ENCODE assay signal across 12 cellular contexts in the genomic region with DNA sequence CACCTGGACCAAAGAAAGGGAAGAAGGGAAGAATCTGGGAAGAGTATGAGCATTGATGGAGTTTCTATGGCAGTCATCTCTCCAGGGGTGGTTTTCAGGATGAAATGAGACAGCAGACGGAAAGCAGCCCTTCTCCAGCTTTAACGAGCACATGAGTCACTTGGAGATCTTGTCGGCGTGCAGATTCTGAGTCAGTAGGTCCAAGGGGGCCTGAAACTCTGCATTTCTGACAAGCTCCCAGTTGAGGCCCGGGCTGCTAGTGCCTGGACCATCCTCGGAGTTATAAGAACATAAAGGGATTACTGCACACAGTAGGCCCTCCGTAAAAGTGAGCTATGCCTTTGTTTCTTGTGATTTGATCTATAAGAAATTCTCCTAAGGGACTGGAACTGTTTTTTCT. TPM values are rescaled to one million over a fixed set of nuclear protein-coding genes. Genes with fewer than 3 reads are reported as not detected.
DNase-seq lines count a peak whose midpoint lies in the region; ATAC-seq, FAIRE-seq and TF ChIP-seq lines count a peak whose summit lies in the region.
"Had no signal": no experiment of that assay in that cellular context is flagged by ENCODE, and none has a peak within 500 bp of the region (broad histone marks: within the 10 kb centered on the region; RNA-seq: fewer than 3 reads in every experiment).

No MANE protein-coding gene starts in this region.

- TF ChIP-seq CTCF in K562 (IDR thresholded peaks at IDR 0.05 in 2 of 3, conservative IDR thresholded peaks at IDR 0.05 in 1 of 3; ENCODE audit: insufficient read depth in 2 of 3, low read depth in 1 of 3, low read length in 3 of 3) (no peak), upper lobe of left lung (IDR thresholded peaks at IDR 0.05) (no peak)

- H3K79me2 ChIP-seq in K562 (ENCODE audit: control insufficient read depth, insufficient read depth, low read length) = peaks cover 62% of the 10 kb centered on the region

- H2AFZ ChIP-seq in K562 (ENCODE audit: low read depth, low read length) = no peak overlapping the region

- peak; percentile 80 for FAIRE-seq in K562 (lab: Jason Lieb, UNC)

- no peak overlapping the region; a peak in 1 of 4 replicates for H3K9ac ChIP-seq in K562 (ENCODE audit: insufficient read depth in 1 of 2, low read depth in 2 of 2, low read length in 2 of 2)

- H3K4me1 ChIP-seq in K562 (replicated peaks in 1 of 2; ENCODE audit: control insufficient read depth in 2 of 2, insufficient read depth in 2 of 2, low read length in 2 of 2) (peaks cover 81 to 84% of the 10 kb centered on the region in 2 experiments), upper lobe of left lung (peaks cover 23 to 40% (median 37%) of the 10 kb centered on the region in 4 donors)

- TF ChIP-seq EP300 in K562 (IDR thresholded peaks at IDR 0.05; ENCODE audit: low read length) = peak; percentile 34; the same call in 1 of the 2 replicates
- no peak for TF ChIP-seq EP300 in upper lobe of left lung (IDR thresholded peaks at IDR 0.05)

- TF ChIP-seq POLR2A in K562 (conservative IDR thresholded peaks at IDR 0.05) (no peak), upper lobe of left lung (IDR thresholded peaks at IDR 0.05) (no peak)

- intact Hi-C loops in K562 (cut with micrococcal nuclease) = no loop called here

- 20% methylated on average over 7 of the region's 7 CpGs for WGBS in K562 (ENCODE audit: insufficient coverage, low coverage, missing lambda C conversion rate)
- WGBS in upper lobe of left lung, 2 donors = 80 to 87% methylated on average over 7 of the region's 7 CpGs

- CTCF ChIA-PET in K562 (lab: Yijun Ruan, JAX; ENCODE audit: low intra/inter-chr PET ratio) = no interaction called here

- H3K9me3 ChIP-seq in K562 (replicated peaks; ENCODE audit: control insufficient read depth, insufficient read depth, low read depth, low read length) (no peaks in the 10 kb centered on the region), upper lobe of left lung (no peaks in the 10 kb centered on the region)

- DNase-seq in DMS53 (lab: John Stamatoyannopoulos, UW) (peak; percentile 45), DMS53 treated with DMSO at 0.1 percent for 48 hours (lab: John Stamatoyannopoulos, UW; ENCODE audit: unreplicated experiment) (no peak), K562 (ENCODE audit: extremely low read depth in 1 of 4, low spot score in 3 of 4) (peak in 3 of 4 experiments; percentile 50 to 82 (median 58)), kidney tubule cell (ENCODE audit: low spot score) (peak; percentile 75), upper lobe of left lung (no peak), iPS-NIHi7 (ENCODE audit: extremely low spot score) (no peak), NCI-H2029 (lab: John Stamatoyannopoulos, UW) (no peak)
- no peak for DNase-seq in stimulated activated CD4-positive, alpha-beta T cell treated with anti-CD3 and anti-CD28 coated beads, Interleukin-1b, Interleukin-23, amount 100 ng/mL, for 48 hours
- DNase-seq: activated gamma-delta T cell treated with Interleukin-2 at 50 U/mL for 16 hours had no signal

- BruUV-seq in K562 (replicated peaks; lab: Mats Ljungman, UMichigan) = no TSS peak

- no peaks in the 10 kb centered on the region for H3K9me1 ChIP-seq in K562 (ENCODE audit: control insufficient read depth, insufficient read depth, low read length)

- TF ChIP-seq RAD21 in K562 (CRISPR knock-in tag; conservative IDR thresholded peaks at IDR 0.05 in 1 of 2, IDR thresholded peaks at IDR 0.05 in 1 of 2) = 0 out of 4 replicates have a peak, but pooled peaks of 1 of the 2 experiments have one; percentile 6

- H3K4me2 ChIP-seq in K562 (ENCODE audit: insufficient read depth, low read length) = no peak overlapping the region

- POLR2A ChIA-PET in K562 (lab: Yijun Ruan, JAX) = interaction anchor here (0.7 to 2.7 kb wide), 4 partner anchors 10 to 168 kb away, joined by 3 to 18 read pairs (median 6); no protein-coding TSS in a partner anchor

- H3K36me3 ChIP-seq in K562 (ENCODE audit: control insufficient read depth, insufficient read depth, low read length) (peaks cover 31% of the 10 kb centered on the region), upper lobe of left lung (no peaks in the 10 kb centered on the region)

- H3K27me3 ChIP-seq in K562 (ENCODE audit: control insufficient read depth in 2 of 2, insufficient read depth in 2 of 2, low read length in 2 of 2) (no peaks in the 10 kb centered on the region), upper lobe of left lung (no peaks in the 10 kb centered on the region)

- no peaks in the 10 kb centered on the region for H4K20me1 ChIP-seq in K562 (replicated peaks; ENCODE audit: control insufficient read depth, insufficient read depth, low read length)

- in situ Hi-C loops in K562 (cut with MboI) = no loop called here

- H3K4me3 ChIP-seq in K562 (no peak overlapping the region), upper lobe of left lung (no peak overlapping the region)
- H3K4me3 ChIP-seq: lung had no signal

- ATAC-seq in K562 = peak; percentile 16; the same call in 2 of the 3 replicates
- ATAC-seq in upper lobe of left lung (ENCODE audit: low FRiP score in 2 of 2) = peak in 1 of 2 donors; percentile 74

- peak overlapping the region; percentile 75; the same call in 1 of the 3 replicates for H3K27ac ChIP-seq in K562 (ENCODE audit: extremely low read depth, low read depth, low read length)
- peak overlapping the region in 3 of 4 donors; percentile 59 to 81 (median 69) for H3K27ac ChIP-seq in upper lobe of left lung
- H3K27ac ChIP-seq: 22Rv1, VCaP had no signal

TF ChIP-seq in K562, 482 proteins besides CTCF, POLR2A, EP300 and RAD21 (continues in another document):
- no peak for TF ChIP-seq ZNF146 (CRISPR knock-in tag; IDR thresholded peaks at IDR 0.05; ENCODE audit: unreplicated experiment)
- TF ChIP-seq KLF6 (CRISPR knock-in tag; IDR thresholded peaks at IDR 0.05; ENCODE audit: borderline replicate concordance) = no peak
- TF ChIP-seq GABPB2 (CRISPR knock-in tag; conservative IDR thresholded peaks at IDR 0.05) = no peak

RNA-seq across cellular contexts. Expression of gene HSPG2, which starts 17.6 kb away (rescaled TPM):
- total RNA-seq in K562 (2011; cell fraction: chromatin; rRNA removed; ENCODE audit: low replicate concordance) = 232 and 574 TPM in 2 replicates
- 235 and 282 TPM in 2 replicates for total RNA-seq in K562 (2011; cell fraction: nucleolus; rRNA removed)
- 178 and 183 TPM in 2 replicates for total RNA-seq in K562 (2011; cell fraction: nucleoplasm; rRNA removed)
- total RNA-seq in K562 (2014; rRNA removed) (21.0 and 31.3 TPM in 2 replicates), K562 (2014; rRNA removed; fragmentation: Illumina TruSeq; extraction: Trizol) (11.4 and 15.7 TPM in 2 replicates), K562 (2015; rRNA removed; fragmentation: Illumina TruSeq; extraction: Trizol) (13.7 and 17.1 TPM in 2 replicates), K562 (2021) (139 and 160 TPM in 2 replicates), upper lobe of left lung (100 to 1,000 TPM; 104 to 433 (median 227) TPM)
- polyA plus RNA-seq in K562 (2011; rRNA removed) (9.9 and 20.6 TPM in 2 replicates), K562 (2014; fragmentation: Illumina TruSeq; extraction: Trizol) (30.9 and 52.3 TPM in 2 replicates), K562 (2014; fragmentation: Nextera tagmentation; extraction: Ambion mirVana) (under 1 TPM; 0.14 to 0.86 TPM), K562 (2014; rRNA removed) (29.9 and 34.2 TPM in 2 replicates)
- polyA plus RNA-seq in K562 (2011; cell fraction: cytosol; rRNA removed) = 14.0 and 24.0 TPM in 2 replicates
- 101 and 113 TPM in 2 replicates for polyA plus RNA-seq in K562 (2011; cell fraction: nucleus; rRNA removed)
- 55.2 and 134 TPM in 2 replicates for polyA plus RNA-seq in K562 (2012)
- polyA minus RNA-seq in K562 (2011; rRNA and poly(A)+ RNA removed) = 23.2 and 36.8 TPM in 2 replicates
- 58.5 and 103 TPM in 2 replicates for polyA minus RNA-seq in K562 (2011; cell fraction: cytosol; rRNA and poly(A)+ RNA removed)
- 67.2 and 102 TPM in 2 replicates for polyA minus RNA-seq in K562 (2011; cell fraction: nucleus; rRNA and poly(A)+ RNA removed)

RNA-seq across cellular contexts. Expression of gene CELA3B, which starts 57.3 kb away (rescaled TPM):
- total RNA-seq in K562 (2011; cell fraction: chromatin; rRNA removed; ENCODE audit: low replicate concordance) = not detected in 2 replicates
- not detected in 2 replicates for total RNA-seq in K562 (2011; cell fraction: nucleolus; rRNA removed)
- not detected in 2 replicates for total RNA-seq in K562 (2011; cell fraction: nucleoplasm; rRNA removed)
- total RNA-seq in K562 (2014; rRNA removed) (not detected in 2 replicates), K562 (2014; rRNA removed; fragmentation: Illumina TruSeq; extraction: Trizol) (not detected in 2 replicates), K562 (2015; rRNA removed; fragmentation: Illumina TruSeq; extraction: Trizol) (not detected in 2 replicates), K562 (2021) (3.1 and 3.8 TPM in 2 replicates), upper lobe of left lung (1 to 10 TPM in 2 of 6 donors, not detected in 4; 5.3 to 9.7 TPM)
- polyA plus RNA-seq in K562 (2011; rRNA removed) (not detected in 2 replicates), K562 (2014; fragmentation: Illumina TruSeq; extraction: Trizol) (not detected in 2 replicates), K562 (2014; fragmentation: Nextera tagmentation; extraction: Ambion mirVana) (not detected), K562 (2014; rRNA removed) (not detected in 2 replicates)
- polyA plus RNA-seq in K562 (2011; cell fraction: cytosol; rRNA removed) = not detected in 2 replicates
- not detected in 2 replicates for polyA plus RNA-seq in K562 (2011; cell fraction: nucleus; rRNA removed)
- polyA plus RNA-seq in K562 (2012) = not detected in 2 replicates
- not detected in 2 replicates for polyA minus RNA-seq in K562 (2011; rRNA and poly(A)+ RNA removed)
- not detected in 2 replicates for polyA minus RNA-seq in K562 (2011; cell fraction: cytosol; rRNA and poly(A)+ RNA removed)
- not detected in 2 replicates for polyA minus RNA-seq in K562 (2011; cell fraction: nucleus; rRNA and poly(A)+ RNA removed)

Comparison
In these comparisons a context has a peak if more than half of its experiments do, and no peak if none do; other contexts are left out.
1. DNase-seq: peak in DMS53 (single experiment), K562 (3 of 4) and kidney tubule cell (single experiment); none in DMS53 treated with DMSO at 0.1 percent for 48 hours (single experiment), upper lobe of left lung (0 of 2), stimulated activated CD4-positive, alpha-beta T cell treated with anti-CD3 and anti-CD28 coated beads, Interleukin-1b, Interleukin-23, amount 100 ng/mL, for 48 hours (single experiment), iPS-NIHi7 (single experiment) and NCI-H2029 (single experiment).